ENCODE assay signal across 1 cellular context in genomic region chr15:39934415-39935044, GRCh38.
TF ChIP-seq lines count a peak whose summit lies in the region.

No MANE protein-coding gene starts in this region.

TF ChIP-seq in HepG2, 621 proteins besides CTCF, POLR2A, EP300 and RAD21 (continued from another document and continues in another):
- TF ChIP-seq HINFP (CRISPR knock-in tag; IDR thresholded peaks at IDR 0.05; ENCODE audit: low read depth) (no peak), ATM (IDR thresholded peaks at IDR 0.05; ENCODE audit: borderline replicate concordance) (no peak), NAIF1 (CRISPR knock-in tag; IDR thresholded peaks at IDR 0.05; ENCODE audit: borderline replicate concordance) (peak; percentile 75; the same call in 1 of the 2 replicates), ZXDC (CRISPR knock-in tag; IDR thresholded peaks at IDR 0.05) (0 out of 2 replicates have a peak, but pooled peaks have one; percentile 27), ZNF224 (CRISPR knock-in tag; IDR thresholded peaks at IDR 0.05) (no peak), RBAK (CRISPR knock-in tag; IDR thresholded peaks at IDR 0.05) (no peak), ZNF775 (CRISPR knock-in tag; IDR thresholded peaks at IDR 0.05; ENCODE audit: borderline replicate concordance) (no peak), ZNF781 (CRISPR knock-in tag; IDR thresholded peaks at IDR 0.05; ENCODE audit: borderline replicate concordance, not compliant biosample characterization) (peak; percentile 24), ZBTB26 (CRISPR knock-in tag; IDR thresholded peaks at IDR 0.05; ENCODE audit: borderline replicate concordance) (0 out of 2 replicates have a peak, but pooled peaks have one; percentile 15), REPIN1 (CRISPR knock-in tag; IDR thresholded peaks at IDR 0.05; ENCODE audit: borderline replicate concordance, low read depth) (0 out of 2 replicates have a peak, but pooled peaks have one; percentile 26), SRSF9 (IDR thresholded peaks at IDR 0.05; ENCODE audit: borderline replicate concordance, insufficient read depth, low read depth, low read length, poor library complexity, severe bottlenecking) (no peak), MAFG (CRISPR knock-in tag; IDR thresholded peaks at IDR 0.05) (no peak), ZNF670 (CRISPR knock-in tag; IDR thresholded peaks at IDR 0.05; ENCODE audit: borderline replicate concordance) (no peak), THYN1 (CRISPR knock-in tag; IDR thresholded peaks at IDR 0.05; ENCODE audit: borderline replicate concordance, low read depth) (0 out of 2 replicates have a peak, but pooled peaks have one; percentile 30), HNRNPH1 (optimal IDR thresholded peaks at IDR 0.05; ENCODE audit: low read depth, low read length) (no peak), CCDC6 (CRISPR knock-in tag; IDR thresholded peaks at IDR 0.05) (no peak; the same call in 1 of the 2 replicates), EED (CRISPR knock-in tag; IDR thresholded peaks at IDR 0.05) (no peak), SNAI1 (CRISPR knock-in tag; IDR thresholded peaks at IDR 0.05; ENCODE audit: borderline replicate concordance) (0 out of 2 replicates have a peak, but pooled peaks have one; percentile 53), ARID2 (CRISPR knock-in tag; IDR thresholded peaks at IDR 0.05; ENCODE audit: borderline replicate concordance) (peak; percentile 77; the same call in 1 of the 2 replicates), MTF1 (CRISPR knock-in tag; IDR thresholded peaks at IDR 0.05) (peak; percentile 66; the same call in 1 of the 2 replicates), ZNF792 (CRISPR knock-in tag; IDR thresholded peaks at IDR 0.05) (no peak), ZNF263 (CRISPR knock-in tag; IDR thresholded peaks at IDR 0.05) (0 out of 2 replicates have a peak, but pooled peaks have one; percentile 19), NONO (IDR thresholded peaks at IDR 0.05) (no peak), NONO (CRISPR knock-in tag; conservative IDR thresholded peaks at IDR 0.05) (no peak), KMT2A (CRISPR knock-in tag; IDR thresholded peaks at IDR 0.05) (peak; percentile 16; the same call in 1 of the 2 replicates), RFX5 (IDR thresholded peaks at IDR 0.05; ENCODE audit: low read depth, low read length) (no peak), ZNF737 (CRISPR knock-in tag; IDR thresholded peaks at IDR 0.05; ENCODE audit: borderline replicate concordance) (peak; percentile 32; the same call in 1 of the 2 replicates), ZNF264 (CRISPR knock-in tag; IDR thresholded peaks at IDR 0.05) (0 out of 2 replicates have a peak, but pooled peaks have one; percentile 21), SMC3 (IDR thresholded peaks at IDR 0.05; ENCODE audit: low read length) (no peak), ZNF782 (CRISPR knock-in tag; IDR thresholded peaks at IDR 0.05; ENCODE audit: borderline replicate concordance) (no peak), BRD4 (CRISPR knock-in tag; IDR thresholded peaks at IDR 0.05) (no peak), ZNF589 (CRISPR knock-in tag; conservative IDR thresholded peaks at IDR 0.05) (no peak), JUNB (CRISPR knock-in tag; IDR thresholded peaks at IDR 0.05; ENCODE audit: borderline replicate concordance) (no peak), TAF15 (IDR thresholded peaks at IDR 0.05; ENCODE audit: low read depth, low read length, poor library complexity, severe bottlenecking) (no peak), AGO2 (optimal IDR thresholded peaks at IDR 0.05; ENCODE audit: low read depth, low read length) (no peak), ZNF83 (CRISPR knock-in tag; IDR thresholded peaks at IDR 0.05; ENCODE audit: borderline replicate concordance) (no peak), SPEN (CRISPR knock-in tag; IDR thresholded peaks at IDR 0.05; ENCODE audit: low read depth) (no peak; the same call in 1 of the 2 replicates), LCORL (IDR thresholded peaks at IDR 0.05) (no peak), LCORL (CRISPR knock-in tag; IDR thresholded peaks at IDR 0.05) (no peak), YEATS4 (CRISPR knock-in tag; IDR thresholded peaks at IDR 0.05; ENCODE audit: borderline replicate concordance) (0 out of 2 replicates have a peak, but pooled peaks have one; percentile 8)
- TF ChIP-seq, protein P1, sequence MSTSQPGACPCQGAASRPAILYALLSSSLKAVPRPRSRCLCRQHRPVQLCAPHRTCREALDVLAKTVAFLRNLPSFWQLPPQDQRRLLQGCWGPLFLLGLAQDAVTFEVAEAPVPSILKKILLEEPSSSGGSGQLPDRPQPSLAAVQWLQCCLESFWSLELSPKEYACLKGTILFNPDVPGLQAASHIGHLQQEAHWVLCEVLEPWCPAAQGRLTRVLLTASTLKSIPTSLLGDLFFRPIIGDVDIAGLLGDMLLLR (CRISPR knock-in tag; IDR thresholded peaks at IDR 0.05) = 0 out of 2 replicates have a peak, but pooled peaks have one; percentile 16
- TF ChIP-seq, protein P2, sequence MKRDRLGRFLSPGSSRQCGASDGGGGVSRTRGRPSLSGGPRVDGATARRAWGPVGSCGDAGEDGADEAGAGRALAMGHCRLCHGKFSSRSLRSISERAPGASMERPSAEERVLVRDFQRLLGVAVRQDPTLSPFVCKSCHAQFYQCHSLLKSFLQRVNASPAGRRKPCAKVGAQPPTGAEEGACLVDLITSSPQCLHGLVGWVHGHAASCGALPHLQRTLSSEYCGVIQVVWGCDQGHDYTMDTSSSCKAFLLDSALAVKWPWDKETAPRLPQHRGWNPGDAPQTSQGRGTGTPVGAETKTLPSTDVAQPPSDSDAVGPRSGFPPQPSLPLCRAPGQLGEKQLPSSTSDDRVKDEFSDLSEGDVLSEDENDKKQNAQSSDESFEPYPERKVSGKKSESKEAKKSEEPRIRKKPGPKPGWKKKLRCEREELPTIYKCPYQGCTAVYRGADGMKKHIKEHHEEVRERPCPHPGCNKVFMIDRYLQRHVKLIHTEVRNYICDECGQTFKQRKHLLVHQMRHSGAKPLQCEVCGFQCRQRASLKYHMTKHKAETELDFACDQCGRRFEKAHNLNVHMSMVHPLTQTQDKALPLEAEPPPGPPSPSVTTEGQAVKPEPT (CRISPR knock-in tag; IDR thresholded peaks at IDR 0.05; ENCODE audit: low read depth) = no peak
- TF ChIP-seq, protein P3, sequence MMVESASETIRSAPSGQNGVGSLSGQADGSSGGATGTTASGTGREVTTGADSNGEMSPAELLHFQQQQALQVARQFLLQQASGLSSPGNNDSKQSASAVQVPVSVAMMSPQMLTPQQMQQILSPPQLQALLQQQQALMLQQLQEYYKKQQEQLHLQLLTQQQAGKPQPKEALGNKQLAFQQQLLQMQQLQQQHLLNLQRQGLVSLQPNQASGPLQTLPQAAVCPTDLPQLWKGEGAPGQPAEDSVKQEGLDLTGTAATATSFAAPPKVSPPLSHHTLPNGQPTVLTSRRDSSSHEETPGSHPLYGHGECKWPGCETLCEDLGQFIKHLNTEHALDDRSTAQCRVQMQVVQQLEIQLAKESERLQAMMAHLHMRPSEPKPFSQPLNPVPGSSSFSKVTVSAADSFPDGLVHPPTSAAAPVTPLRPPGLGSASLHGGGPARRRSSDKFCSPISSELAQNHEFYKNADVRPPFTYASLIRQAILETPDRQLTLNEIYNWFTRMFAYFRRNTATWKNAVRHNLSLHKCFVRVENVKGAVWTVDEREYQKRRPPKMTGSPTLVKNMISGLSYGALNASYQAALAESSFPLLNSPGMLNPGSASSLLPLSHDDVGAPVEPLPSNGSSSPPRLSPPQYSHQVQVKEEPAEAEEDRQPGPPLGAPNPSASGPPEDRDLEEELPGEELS (CRISPR knock-in tag; IDR thresholded peaks at IDR 0.05) = no peak
- TF ChIP-seq, protein P4, sequence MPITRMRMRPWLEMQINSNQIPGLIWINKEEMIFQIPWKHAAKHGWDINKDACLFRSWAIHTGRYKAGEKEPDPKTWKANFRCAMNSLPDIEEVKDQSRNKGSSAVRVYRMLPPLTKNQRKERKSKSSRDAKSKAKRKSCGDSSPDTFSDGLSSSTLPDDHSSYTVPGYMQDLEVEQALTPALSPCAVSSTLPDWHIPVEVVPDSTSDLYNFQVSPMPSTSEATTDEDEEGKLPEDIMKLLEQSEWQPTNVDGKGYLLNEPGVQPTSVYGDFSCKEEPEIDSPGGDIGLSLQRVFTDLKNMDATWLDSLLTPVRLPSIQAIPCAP (CRISPR knock-in tag; IDR thresholded peaks at IDR 0.05; ENCODE audit: low read depth) = no peak
- TF ChIP-seq, protein P5, sequence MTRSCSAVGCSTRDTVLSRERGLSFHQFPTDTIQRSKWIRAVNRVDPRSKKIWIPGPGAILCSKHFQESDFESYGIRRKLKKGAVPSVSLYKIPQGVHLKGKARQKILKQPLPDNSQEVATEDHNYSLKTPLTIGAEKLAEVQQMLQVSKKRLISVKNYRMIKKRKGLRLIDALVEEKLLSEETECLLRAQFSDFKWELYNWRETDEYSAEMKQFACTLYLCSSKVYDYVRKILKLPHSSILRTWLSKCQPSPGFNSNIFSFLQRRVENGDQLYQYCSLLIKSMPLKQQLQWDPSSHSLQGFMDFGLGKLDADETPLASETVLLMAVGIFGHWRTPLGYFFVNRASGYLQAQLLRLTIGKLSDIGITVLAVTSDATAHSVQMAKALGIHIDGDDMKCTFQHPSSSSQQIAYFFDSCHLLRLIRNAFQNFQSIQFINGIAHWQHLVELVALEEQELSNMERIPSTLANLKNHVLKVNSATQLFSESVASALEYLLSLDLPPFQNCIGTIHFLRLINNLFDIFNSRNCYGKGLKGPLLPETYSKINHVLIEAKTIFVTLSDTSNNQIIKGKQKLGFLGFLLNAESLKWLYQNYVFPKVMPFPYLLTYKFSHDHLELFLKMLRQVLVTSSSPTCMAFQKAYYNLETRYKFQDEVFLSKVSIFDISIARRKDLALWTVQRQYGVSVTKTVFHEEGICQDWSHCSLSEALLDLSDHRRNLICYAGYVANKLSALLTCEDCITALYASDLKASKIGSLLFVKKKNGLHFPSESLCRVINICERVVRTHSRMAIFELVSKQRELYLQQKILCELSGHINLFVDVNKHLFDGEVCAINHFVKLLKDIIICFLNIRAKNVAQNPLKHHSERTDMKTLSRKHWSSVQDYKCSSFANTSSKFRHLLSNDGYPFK (CRISPR knock-in tag; IDR thresholded peaks at IDR 0.05; ENCODE audit: borderline replicate concordance) = no peak
